Comparison of ENCODE assay signal across 8 cellular contexts in the genomic region with DNA sequence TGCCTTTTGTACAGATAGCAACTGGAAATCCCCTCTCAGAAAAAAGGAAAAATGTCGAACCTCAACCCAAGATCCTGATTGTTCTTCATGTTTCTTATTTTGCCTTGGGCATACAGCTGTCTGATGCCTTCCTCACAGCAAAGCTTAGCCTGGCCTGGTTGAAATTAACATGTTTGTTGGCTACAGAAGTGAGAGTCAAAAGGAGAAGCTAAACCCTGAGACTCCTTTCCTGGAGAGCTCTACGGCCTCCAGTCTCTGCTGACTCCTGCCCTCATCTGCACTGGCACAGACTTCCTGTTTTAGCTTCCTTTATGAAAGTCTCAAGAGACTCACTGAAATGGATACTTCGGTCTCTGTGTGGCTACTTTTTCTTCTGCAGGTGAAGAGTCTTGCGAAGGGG.
DNase-seq lines count a peak whose midpoint lies in the region; ATAC-seq and TF ChIP-seq lines count a peak whose summit lies in the region.

No MANE protein-coding gene starts in this region.

- peak overlapping the region; percentile 56 for H3K4me2 ChIP-seq in MM.1S (ENCODE audit: low read depth, low read length)

- ATAC-seq in GM18858 (IDR thresholded peaks at IDR 0.05; ENCODE audit: unreplicated experiment) (peak; percentile 78), HG02588 (IDR thresholded peaks at IDR 0.05; ENCODE audit: unreplicated experiment) (peak; percentile 85), lower lobe of right lung (peak; percentile 64 to 86)

- no peaks in the 10 kb centered on the region for H3K27me3 ChIP-seq in MM.1S (replicated peaks; ENCODE audit: insufficient read depth, low read length)
- H3K27me3 ChIP-seq in lower lobe of right lung (ENCODE audit: low read depth), result no peaks in the 10 kb centered on the region

- H3K4me3 ChIP-seq in MM.1S (ENCODE audit: low read length) (no peak overlapping the region), lower lobe of right lung (no peak overlapping the region)

- no peak overlapping the region; the same call in 1 of the 2 replicates for H2AFZ ChIP-seq in MM.1S (ENCODE audit: low read length)

- H3K27ac ChIP-seq in MM.1S (ENCODE audit: low read length) (peak overlapping the region; percentile 56; the same call in 1 of the 2 replicates), lower lobe of right lung (peak overlapping the region; percentile 31)

- in situ Hi-C loops in GM13976 (cut with MboI; ENCODE audit: low sequenced_read_pairs, unreplicated experiment), result no loop called here

- H3K4me1 ChIP-seq in MM.1S (ENCODE audit: low read length) (peaks cover 36% of the 10 kb centered on the region), lower lobe of right lung (no peaks in the 10 kb centered on the region)

- TF ChIP-seq CTCF in MM.1S (IDR thresholded peaks at IDR 0.05; ENCODE audit: low read length), result no peak
- no peak for TF ChIP-seq CTCF in lower lobe of right lung (IDR thresholded peaks at IDR 0.05)
- no peak for TF ChIP-seq CTCF in GM13976 (IDR thresholded peaks at IDR 0.05; ENCODE audit: borderline replicate concordance, control extremely low read depth, extremely low read depth, insufficient read depth, missing control alignments)

- H3F3A ChIP-seq in MM.1S (ENCODE audit: insufficient read depth, low read length), result peaks cover 13% of the 10 kb centered on the region; the same call in 1 of the 2 replicates

- CTCF ChIA-PET in HEK293T (lab: Yijun Ruan, JAX), result no interaction called here

- intact Hi-C loops in lower lobe of right lung (cut with DNase I), result no loop called here

- H4K20me1 ChIP-seq in MM.1S (ENCODE audit: insufficient read depth, low read length), result no peaks in the 10 kb centered on the region

- no peak overlapping the region for H3K9ac ChIP-seq in MM.1S (ENCODE audit: low read length)

- H3K9me2 ChIP-seq in MM.1S (replicated peaks; ENCODE audit: insufficient read depth, low read length), result no peaks in the 10 kb centered on the region

- DNase-seq in MM.1S (peak; percentile 83), lower lobe of right lung (peak; percentile 47), H4 (ENCODE audit: low spot score) (no peak), GM13976 (ENCODE audit: low spot score) (no peak), HEK293T (ENCODE audit: extremely low spot score) (no peak), ureter (ENCODE audit: low spot score) (no peak)

- H3K9me3 ChIP-seq in MM.1S (replicated peaks; ENCODE audit: insufficient read depth, low read length) (no peaks in the 10 kb centered on the region), lower lobe of right lung (no peaks in the 10 kb centered on the region)

- POLR2A ChIA-PET in HEK293T (lab: Yijun Ruan, JAX), result no interaction called here

- H3K36me3 ChIP-seq in MM.1S (replicated peaks; ENCODE audit: insufficient read depth, low read length) (no peaks in the 10 kb centered on the region), lower lobe of right lung (no peaks in the 10 kb centered on the region)

- H3K79me2 ChIP-seq in MM.1S (ENCODE audit: low read length), result no peaks in the 10 kb centered on the region

TF ChIP-seq in HEK293T, 16 proteins besides CTCF, POLR2A, EP300 and RAD21:
- TF ChIP-seq NFRKB (IDR thresholded peaks at IDR 0.05) (no peak), TARDBP (IDR thresholded peaks at IDR 0.05) (no peak), ZNF384 (IDR thresholded peaks at IDR 0.05) (no peak), FOXA1 (IDR thresholded peaks at IDR 0.05) (no peak), L3MBTL2 (conservative IDR thresholded peaks at IDR 0.05) (no peak), LEF1 (IDR thresholded peaks at IDR 0.05; ENCODE audit: borderline replicate concordance) (no peak), BHLHE40 (IDR thresholded peaks at IDR 0.05; ENCODE audit: borderline replicate concordance) (no peak), HDGF (IDR thresholded peaks at IDR 0.05; ENCODE audit: borderline replicate concordance) (no peak), ELF4 (IDR thresholded peaks at IDR 0.05) (no peak), FOXM1 (IDR thresholded peaks at IDR 0.05; ENCODE audit: borderline replicate concordance) (no peak), ARNT (IDR thresholded peaks at IDR 0.05) (no peak)

Comparison
In these comparisons a context has a peak if more than half of its experiments do, and no peak if none do; other contexts are left out.
1. DNase-seq: peak in MM.1S (single experiment) and lower lobe of right lung (single experiment); none in H4 (single experiment), GM13976 (single experiment), HEK293T (single experiment) and ureter (single experiment).
2. Peak in every context shown above with its lines, with median percentiles within 50 percentile points of each other: ATAC-seq.